8 cellular contexts compared by ENCODE assay signal in genomic region chr1:221478050-221478949, GRCh38.
A peak's percentile ranks its signal among the peaks of the same experiment; 100 is the strongest.
DNase-seq lines count a peak whose midpoint lies in the region; ATAC-seq and TF ChIP-seq lines count a peak whose summit lies in the region.

No MANE protein-coding gene starts in this region.

- no peaks in the 10 kb centered on the region for H3K27me3 ChIP-seq in GM06990 (replicated peaks; ENCODE audit: control insufficient read depth, insufficient read depth, low read length)

- DNase-seq in GM06990 (ENCODE audit: extremely low read depth, insufficient read length) (no peak), T-helper 2 cell (peak in 4 of 5 experiments; percentile 2 to 76 (median 18)), anterior cingulate cortex (lab: John Stamatoyannopoulos, UW) (peak in 54 of 58 donors; percentile 2 to 73 (median 35)), iPS DF 4.7 (ENCODE audit: extremely low read depth, low spot score) (peak; percentile 28), epidermal melanocyte (ENCODE audit: insufficient read length, low spot score) (no peak)
- DNase-seq in stimulated activated CD4-positive, alpha-beta T cell treated with anti-CD3 and anti-CD28 coated beads, Interleukin-12 subunit alpha, Interleukin-12 subunit beta, amount 100 ng/mL, for 48 hours (ENCODE audit: low read depth in 2 of 3, low spot score in 1 of 3), result peak; percentile 12 to 36 (median 28)

- TF ChIP-seq CTCF in GM06990 (IDR thresholded peaks at IDR 0.05; ENCODE audit: insufficient read depth, low read length, poor library complexity, severe bottlenecking), result peak; percentile 88
- TF ChIP-seq CTCF in LNCAP (IDR thresholded peaks at IDR 0.05), result peak; percentile 97

- peak; percentile 89 for ATAC-seq in GM21825 (IDR thresholded peaks at IDR 0.05; ENCODE audit: unreplicated experiment)

- H3K4me3 ChIP-seq in GM06990 (replicated peaks; ENCODE audit: low read depth, low read length), result no peak overlapping the region

- no peaks in the 10 kb centered on the region for H3K36me3 ChIP-seq in GM06990 (ENCODE audit: control insufficient read depth, insufficient read depth, low read length)

Comparison
In these comparisons a context has a peak if more than half of its experiments do, and no peak if none do; other contexts are left out.
1. DNase-seq: peak in T-helper 2 cell (4 of 5), anterior cingulate cortex (54 of 58), iPS DF 4.7 (single experiment) and stimulated activated CD4-positive, alpha-beta T cell treated with anti-CD3 and anti-CD28 coated beads, Interleukin-12 subunit alpha, Interleukin-12 subunit beta, amount 100 ng/mL, for 48 hours (3 of 3); none in GM06990 (single experiment) and epidermal melanocyte (single experiment).